In genomic region chr2:46010925-46011490, GRCh38 we compare ENCODE assay signal across 10 cellular contexts.
DNase-seq lines count a peak whose midpoint lies in the region; ATAC-seq and TF ChIP-seq lines count a peak whose summit lies in the region.
"Had no signal": no experiment of that assay in that cellular context is flagged by ENCODE, and none has a peak within 500 bp of the region (broad histone marks: within the 10 kb centered on the region; RNA-seq: fewer than 3 reads in every experiment).

No MANE protein-coding gene starts in this region.

- no peaks in the 10 kb centered on the region for H3K79me2 ChIP-seq in neural cell (replicated peaks; ENCODE audit: insufficient read depth, low read length)

- H3K27ac ChIP-seq in HL-60 (replicated peaks) (no peak overlapping the region), RWPE2 (ENCODE audit: poor library complexity, severe bottlenecking) (no peak overlapping the region), neural cell (ENCODE audit: low read length) (no peak overlapping the region)
- H3K27ac ChIP-seq: SJCRH30 had no signal

- H3K36me3 ChIP-seq in RWPE2 (ENCODE audit: low read depth) (0 out of 2 replicates have a peak, but pooled peaks cover 5% of the 10 kb centered on the region), neural cell (ENCODE audit: insufficient read depth, low read length) (no peaks in the 10 kb centered on the region)
- H3K36me3 ChIP-seq: SJCRH30 had no signal

- H3K4me3 ChIP-seq in HL-60 (replicated peaks; ENCODE audit: insufficient read depth, low read length) (no peak overlapping the region), RWPE2 (ENCODE audit: severe bottlenecking) (no peak overlapping the region), epithelial cell of proximal tubule (ENCODE audit: low read depth, low read length) (no peak overlapping the region), neural cell (ENCODE audit: low read length) (no peak overlapping the region)
- H3K4me3 ChIP-seq: SJCRH30 had no signal

- TF ChIP-seq RAD21 in neural cell (conservative IDR thresholded peaks at IDR 0.05), result peak; percentile 83

- H3K4me1 ChIP-seq in RWPE2 (ENCODE audit: insufficient read depth, poor library complexity, severe bottlenecking), result peaks cover 29% of the 10 kb centered on the region

- H3K4me2 ChIP-seq in neural cell (ENCODE audit: low read length), result no peak overlapping the region

- H2AFZ ChIP-seq in neural cell (ENCODE audit: low read depth, low read length), result no peak overlapping the region

- peak; percentile 43 for TF ChIP-seq CTCF in HL-60 (IDR thresholded peaks at IDR 0.05; ENCODE audit: insufficient read depth, low read length)
- peak; percentile 85 for TF ChIP-seq CTCF in RWPE2 (IDR thresholded peaks at IDR 0.05; ENCODE audit: poor library complexity, severe bottlenecking)
- TF ChIP-seq CTCF in epithelial cell of proximal tubule (conservative IDR thresholded peaks at IDR 0.05; ENCODE audit: low read depth, low read length), result peak; percentile 67
- peak; percentile 85 for TF ChIP-seq CTCF in neural cell (IDR thresholded peaks at IDR 0.05; ENCODE audit: poor library complexity, severe bottlenecking)

- H3K9me2 ChIP-seq in neural cell (ENCODE audit: insufficient read depth, low read length), result no peaks in the 10 kb centered on the region

- no peak overlapping the region for H3K9ac ChIP-seq in neural cell (ENCODE audit: low read length)

- no peaks in the 10 kb centered on the region for H3K27me3 ChIP-seq in HL-60 (ENCODE audit: insufficient read depth, poor library complexity, severe bottlenecking)
- no peaks in the 10 kb centered on the region for H3K27me3 ChIP-seq in RWPE2 (ENCODE audit: insufficient read depth, poor library complexity, severe bottlenecking)
- H3K27me3 ChIP-seq in neural cell (ENCODE audit: insufficient read depth, low read depth, low read length), result no peaks in the 10 kb centered on the region
- H3K27me3 ChIP-seq: SJCRH30 had no signal

- TF ChIP-seq EP300 in neural cell (conservative IDR thresholded peaks at IDR 0.05; ENCODE audit: poor library complexity, severe bottlenecking), result no peak

- 0 out of 3 replicates have a peak, but pooled peaks have one; percentile 44 for ATAC-seq in RWPE2 (ENCODE audit: low read depth)
- ATAC-seq in HG03108 (IDR thresholded peaks at IDR 0.05; ENCODE audit: unreplicated experiment), result no peak
- no peak for ATAC-seq in HG02623 (IDR thresholded peaks at IDR 0.05; ENCODE audit: unreplicated experiment)
- ATAC-seq: naive thymus-derived CD8-positive, alpha-beta T cell had no signal

- DNase-seq in DMS153 (lab: John Stamatoyannopoulos, UW) (peak; percentile 24), HL-60 (ENCODE audit: low read depth in 1 of 2, low spot score in 1 of 2) (no peak), RWPE2 (ENCODE audit: low spot score) (no peak), epithelial cell of proximal tubule (ENCODE audit: low read depth) (no peak)
- DNase-seq in activated T-cell treated with anti-CD3 and anti-CD28 coated beads, Interleukin-2, amount 50 U/mL, for 1 hour, result no peak

- no peaks in the 10 kb centered on the region for H3K9me3 ChIP-seq in RWPE2 (ENCODE audit: severe bottlenecking)
- no peaks in the 10 kb centered on the region for H3K9me3 ChIP-seq in neural cell (ENCODE audit: low read length)
- H3K9me3 ChIP-seq: SJCRH30 had no signal

- H4K20me1 ChIP-seq in neural cell (ENCODE audit: insufficient read depth), result no peaks in the 10 kb centered on the region

- H3F3A ChIP-seq in neural cell (ENCODE audit: insufficient read depth, low read length, poor library complexity, severe bottlenecking), result no peaks in the 10 kb centered on the region

TF ChIP-seq in neural cell, 6 proteins besides CTCF, POLR2A, EP300 and RAD21:
- no peak for TF ChIP-seq TAF1 (IDR thresholded peaks at IDR 0.05; ENCODE audit: low read depth)
- TF ChIP-seq EZH2 (IDR thresholded peaks at IDR 0.05; ENCODE audit: borderline replicate concordance, insufficient read depth, low read length, poor library complexity, severe bottlenecking), result no peak
- TF ChIP-seq SMC3 (conservative IDR thresholded peaks at IDR 0.05; ENCODE audit: poor library complexity), result peak; percentile 88
- no peak for TF ChIP-seq MXI1 (conservative IDR thresholded peaks at IDR 0.05; ENCODE audit: poor library complexity, severe bottlenecking)
- TF ChIP-seq REST (IDR thresholded peaks at IDR 0.05; ENCODE audit: borderline replicate concordance), result no peak
- no peak for TF ChIP-seq POLR2AphosphoS5 (IDR thresholded peaks at IDR 0.05)
